In the genomic region with DNA sequence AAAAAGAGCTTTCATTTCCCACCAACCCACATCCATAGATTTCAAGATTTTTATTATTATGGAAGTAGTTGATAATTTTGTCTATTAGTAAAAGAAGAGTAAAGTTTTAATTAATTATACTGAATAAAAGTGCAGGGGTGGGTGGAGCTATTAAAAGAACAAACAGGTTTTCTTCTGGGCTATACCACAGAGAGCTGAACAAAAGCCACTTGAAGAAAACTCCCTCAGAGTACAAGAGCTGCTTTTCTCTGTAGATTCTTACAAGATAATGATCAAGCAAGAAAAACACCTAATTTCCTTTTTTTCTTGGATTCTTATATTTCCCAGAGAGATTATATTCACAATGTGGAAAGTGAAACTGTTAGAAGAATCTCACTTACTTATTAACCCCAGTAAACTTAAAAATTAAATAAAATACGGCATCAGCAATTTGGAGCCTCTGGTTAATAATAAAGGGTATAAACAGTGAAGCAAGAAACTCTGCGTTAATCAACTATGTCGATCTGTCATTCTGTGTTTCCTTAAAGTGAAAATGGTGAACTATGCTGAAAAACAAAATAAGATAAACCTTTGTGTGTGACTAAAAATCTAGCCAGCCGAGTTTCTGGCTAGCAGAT, we compare ENCODE assay signal across 1 cellular context.
A peak's percentile ranks its signal among the peaks of the same experiment; 100 is the strongest.
TF ChIP-seq lines count a peak whose summit lies in the region.

No MANE protein-coding gene starts in this region.

TF ChIP-seq in GM12878, 131 proteins besides CTCF, POLR2A, EP300 and RAD21 (continued from another document):
- TF ChIP-seq, protein P1, sequence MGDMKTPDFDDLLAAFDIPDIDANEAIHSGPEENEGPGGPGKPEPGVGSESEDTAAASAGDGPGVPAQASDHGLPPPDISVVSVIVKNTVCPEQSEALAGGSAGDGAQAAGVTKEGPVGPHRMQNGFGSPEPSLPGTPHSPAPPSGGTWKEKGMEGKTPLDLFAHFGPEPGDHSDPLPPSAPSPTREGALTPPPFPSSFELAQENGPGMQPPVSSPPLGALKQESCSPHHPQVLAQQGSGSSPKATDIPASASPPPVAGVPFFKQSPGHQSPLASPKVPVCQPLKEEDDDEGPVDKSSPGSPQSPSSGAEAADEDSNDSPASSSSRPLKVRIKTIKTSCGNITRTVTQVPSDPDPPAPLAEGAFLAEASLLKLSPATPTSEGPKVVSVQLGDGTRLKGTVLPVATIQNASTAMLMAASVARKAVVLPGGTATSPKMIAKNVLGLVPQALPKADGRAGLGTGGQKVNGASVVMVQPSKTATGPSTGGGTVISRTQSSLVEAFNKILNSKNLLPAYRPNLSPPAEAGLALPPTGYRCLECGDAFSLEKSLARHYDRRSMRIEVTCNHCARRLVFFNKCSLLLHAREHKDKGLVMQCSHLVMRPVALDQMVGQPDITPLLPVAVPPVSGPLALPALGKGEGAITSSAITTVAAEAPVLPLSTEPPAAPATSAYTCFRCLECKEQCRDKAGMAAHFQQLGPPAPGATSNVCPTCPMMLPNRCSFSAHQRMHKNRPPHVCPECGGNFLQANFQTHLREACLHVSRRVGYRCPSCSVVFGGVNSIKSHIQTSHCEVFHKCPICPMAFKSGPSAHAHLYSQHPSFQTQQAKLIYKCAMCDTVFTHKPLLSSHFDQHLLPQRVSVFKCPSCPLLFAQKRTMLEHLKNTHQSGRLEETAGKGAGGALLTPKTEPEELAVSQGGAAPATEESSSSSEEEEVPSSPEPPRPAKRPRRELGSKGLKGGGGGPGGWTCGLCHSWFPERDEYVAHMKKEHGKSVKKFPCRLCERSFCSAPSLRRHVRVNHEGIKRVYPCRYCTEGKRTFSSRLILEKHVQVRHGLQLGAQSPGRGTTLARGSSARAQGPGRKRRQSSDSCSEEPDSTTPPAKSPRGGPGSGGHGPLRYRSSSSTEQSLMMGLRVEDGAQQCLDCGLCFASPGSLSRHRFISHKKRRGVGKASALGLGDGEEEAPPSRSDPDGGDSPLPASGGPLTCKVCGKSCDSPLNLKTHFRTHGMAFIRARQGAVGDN (IDR thresholded peaks at IDR 0.05): no peak
- TF ChIP-seq NR2F1 (conservative IDR thresholded peaks at IDR 0.05) (0 out of 2 replicates have a peak, but pooled peaks have one; percentile 11), GABPA (IDR thresholded peaks at IDR 0.05; ENCODE audit: low read depth) (no peak), ZNF24 (IDR thresholded peaks at IDR 0.05) (no peak), POU2F2 (IDR thresholded peaks at IDR 0.05; ENCODE audit: borderline replicate concordance, low read depth, low read length) (no peak), NFYA (IDR thresholded peaks at IDR 0.05; ENCODE audit: borderline replicate concordance, low read depth, low read length) (no peak)
- TF ChIP-seq, protein P2, sequence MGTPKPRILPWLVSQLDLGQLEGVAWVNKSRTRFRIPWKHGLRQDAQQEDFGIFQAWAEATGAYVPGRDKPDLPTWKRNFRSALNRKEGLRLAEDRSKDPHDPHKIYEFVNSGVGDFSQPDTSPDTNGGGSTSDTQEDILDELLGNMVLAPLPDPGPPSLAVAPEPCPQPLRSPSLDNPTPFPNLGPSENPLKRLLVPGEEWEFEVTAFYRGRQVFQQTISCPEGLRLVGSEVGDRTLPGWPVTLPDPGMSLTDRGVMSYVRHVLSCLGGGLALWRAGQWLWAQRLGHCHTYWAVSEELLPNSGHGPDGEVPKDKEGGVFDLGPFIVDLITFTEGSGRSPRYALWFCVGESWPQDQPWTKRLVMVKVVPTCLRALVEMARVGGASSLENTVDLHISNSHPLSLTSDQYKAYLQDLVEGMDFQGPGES (IDR thresholded peaks at IDR 0.05): no peak
